Comparison of ENCODE assay signal across 7 cellular contexts in genomic region chr7:72625746-72626443, GRCh38.
DNase-seq lines count a peak whose midpoint lies in the region; ATAC-seq and TF ChIP-seq lines count a peak whose summit lies in the region.
"Not testable (repeated sequence)": the region's sequence is repeated elsewhere in the genome, so short reads cannot be mapped to it uniquely, and the experiment has no call there.

No MANE protein-coding gene starts in this region.

- ATAC-seq in GM18867 (IDR thresholded peaks at IDR 0.05; ENCODE audit: unreplicated experiment) = peak; percentile 98
- peak; percentile 56 for ATAC-seq in GM19467 (IDR thresholded peaks at IDR 0.05; ENCODE audit: unreplicated experiment)
- peak; percentile 82 for ATAC-seq in GM21825 (IDR thresholded peaks at IDR 0.05; ENCODE audit: unreplicated experiment)
- ATAC-seq in HG03039 (IDR thresholded peaks at IDR 0.05; ENCODE audit: unreplicated experiment) = peak; percentile 73
- ATAC-seq in HG03520 (IDR thresholded peaks at IDR 0.05; ENCODE audit: unreplicated experiment) = peak; percentile 69
- peak; percentile 64 for ATAC-seq in activated CD8-positive, alpha-beta memory T cell treated with anti-CD3 and anti-CD28 coated beads, Interleukin-2, amount 10 ng/mL, durations not matched to agents 7 days and 5 days
- ATAC-seq in heart left ventricle = peak in 3 of 4 donors; percentile 75 to 95 (median 86)

- TF ChIP-seq POLR2A in heart left ventricle (IDR thresholded peaks at IDR 0.05) = not testable (repeated sequence)

- 48 to 63% (median 52%) methylated on average over 2 to 3 of the region's 4 CpGs for WGBS in heart left ventricle, 4 donors

- H3K9me3 ChIP-seq in heart left ventricle = not testable (repeated sequence)

- H3K27ac Mint-ChIP-seq in activated CD8-positive, alpha-beta memory T cell treated with anti-CD3 and anti-CD28 coated beads, Interleukin-2, amount 10 ng/mL, durations not matched to agents 7 days and 5 days = not testable (repeated sequence)

- not testable (repeated sequence) for TF ChIP-seq CTCF in heart left ventricle (IDR thresholded peaks at IDR 0.05)

- H3K36me3 Mint-ChIP-seq in activated CD8-positive, alpha-beta memory T cell treated with anti-CD3 and anti-CD28 coated beads, Interleukin-2, amount 10 ng/mL, durations not matched to agents 7 days and 5 days = not testable (repeated sequence)

- DNase-seq in activated CD8-positive, alpha-beta memory T cell treated with anti-CD3 and anti-CD28 coated beads, Interleukin-2, amount 10 ng/mL, durations not matched to agents 7 days and 5 days; heart left ventricle: not testable (repeated sequence)

- not testable (repeated sequence) for H3K36me3 ChIP-seq in heart left ventricle

- not testable (repeated sequence) for H3K4me3 Mint-ChIP-seq in activated CD8-positive, alpha-beta memory T cell treated with anti-CD3 and anti-CD28 coated beads, Interleukin-2, amount 10 ng/mL, durations not matched to agents 7 days and 5 days

- not testable (repeated sequence) for H3K27me3 ChIP-seq in heart left ventricle

- H3K4me3 ChIP-seq in heart left ventricle = not testable (repeated sequence)

- not testable (repeated sequence) for H3K4me1 Mint-ChIP-seq in activated CD8-positive, alpha-beta memory T cell treated with anti-CD3 and anti-CD28 coated beads, Interleukin-2, amount 10 ng/mL, durations not matched to agents 7 days and 5 days

- not testable (repeated sequence) for H3K9me3 Mint-ChIP-seq in activated CD8-positive, alpha-beta memory T cell treated with anti-CD3 and anti-CD28 coated beads, Interleukin-2, amount 10 ng/mL, durations not matched to agents 7 days and 5 days (ENCODE audit: low read depth)

- intact Hi-C loops in heart left ventricle (cut with DNase I) = not testable (repeated sequence)

- CTCF ChIA-PET in activated CD8-positive, alpha-beta memory T cell treated with anti-CD3 and anti-CD28 coated beads, Interleukin-2, amount 10 ng/mL, durations not matched to agents 7 days and 5 days (lab: Charles Lee) = not testable (repeated sequence)

- not testable (repeated sequence) for H3K27ac ChIP-seq in heart left ventricle

- not testable (repeated sequence) for H3K27me3 Mint-ChIP-seq in activated CD8-positive, alpha-beta memory T cell treated with anti-CD3 and anti-CD28 coated beads, Interleukin-2, amount 10 ng/mL, durations not matched to agents 7 days and 5 days

- not testable (repeated sequence) for H3K4me1 ChIP-seq in heart left ventricle
